8 cellular contexts compared by ENCODE assay signal in the genomic region with DNA sequence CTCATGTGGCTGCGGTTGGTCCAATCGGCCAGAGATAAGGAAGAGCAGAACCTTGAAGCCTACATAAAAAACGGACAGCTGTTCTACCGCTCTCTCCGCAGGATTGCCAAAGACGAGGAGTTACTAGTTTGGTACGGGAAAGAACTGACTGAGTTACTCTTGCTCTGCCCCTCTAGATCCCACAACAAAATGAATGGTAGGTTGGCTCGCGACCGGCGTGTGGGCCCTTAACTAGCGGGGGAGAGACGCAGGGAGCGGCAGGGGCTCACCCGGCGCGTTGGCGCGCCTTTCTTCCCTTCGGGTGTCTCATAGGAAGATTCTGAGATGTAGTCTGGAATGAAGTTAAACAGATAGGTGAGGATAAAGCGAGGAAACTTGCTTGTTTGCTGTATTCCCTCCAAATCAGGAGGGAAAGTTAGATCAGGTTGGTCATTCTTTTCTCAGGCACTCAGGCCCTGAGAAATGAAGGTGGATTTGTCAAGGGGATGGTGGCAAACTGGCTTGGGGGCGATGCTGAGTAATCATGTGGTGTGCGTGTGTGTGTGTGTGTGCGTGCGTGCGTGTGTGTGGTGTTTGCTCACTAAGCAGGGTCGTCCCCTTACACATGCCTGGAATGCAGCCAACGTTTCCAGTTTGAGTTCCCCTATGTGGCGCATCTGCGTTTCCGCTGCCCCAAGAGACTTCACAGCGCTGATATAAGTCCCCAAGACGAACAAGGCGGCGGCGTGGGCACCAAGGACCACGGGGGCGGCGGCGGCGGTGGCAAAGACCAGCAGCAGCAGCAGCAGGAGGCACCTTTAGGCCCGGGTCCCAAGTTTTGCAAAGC. TPM values are rescaled to one million over a fixed set of nuclear protein-coding genes. Genes with fewer than 3 reads are reported as not detected.
A peak's percentile ranks its signal among the peaks of the same experiment; 100 is the strongest.
DNase-seq lines count a peak whose midpoint lies in the region; ATAC-seq, FAIRE-seq and TF ChIP-seq lines count a peak whose summit lies in the region.

No MANE protein-coding gene starts in this region.

- FAIRE-seq in H1 (lab: Jason Lieb, UNC) = no peak

- H2BK5ac ChIP-seq in H1 (ENCODE audit: low read depth, low read length) = no peak overlapping the region

- H2BK20ac ChIP-seq in H1 (ENCODE audit: low read length) = no peak overlapping the region

- POLR2A ChIA-PET in A673 (lab: Charles Lee; ENCODE audit: low non-redundant PET) = no interaction called here
- POLR2A ChIA-PET in H1 (lab: Charles Lee; ENCODE audit: partially characterized antibody) = interaction anchor here (1.5 to 2.9 kb wide), 2 partner anchors 11 to 16 kb away, joined by 5 to 8 read pairs; no protein-coding TSS in a partner anchor

- DNase-seq in A673 (ENCODE audit: low spot score) = peak; percentile 26
- peak; percentile 50 to 63 for DNase-seq in activated CD4-positive, alpha-beta T cell treated with anti-CD3 and anti-CD28 coated beads, Interleukin-2, amount 50 U/mL, for 24 hours (ENCODE audit: low read depth in 1 of 2, low spot score in 1 of 2)
- peak in 1 of 2 experiments; percentile 54 for DNase-seq in H1 (ENCODE audit: low read depth in 1 of 2, low spot score in 2 of 2)
- no peak for DNase-seq in natural killer cell
- DNase-seq in thoracic aorta (ENCODE audit: low spot score) = no peak
- no peak for DNase-seq in NCI-H1930 (lab: John Stamatoyannopoulos, UW)

- intact Hi-C loops in A673 (cut with micrococcal nuclease; ENCODE audit: unreplicated experiment) (no loop called here), natural killer cell (cut with micrococcal nuclease) (loop anchor here (2.0 kb wide), 1 partner anchor 17 kb away; no protein-coding TSS in a partner anchor)

- H4K91ac ChIP-seq in H1 (replicated peaks; ENCODE audit: insufficient read length, low read length) = no peak overlapping the region

- H3K9me3 Mint-ChIP-seq in natural killer cell = no peaks in the 10 kb centered on the region

- peak overlapping the region; percentile 83 for H3K4me3 Mint-ChIP-seq in natural killer cell

- no peak overlapping the region for H3K27ac ChIP-seq in A673 (ENCODE audit: low read depth, low read length, poor library complexity, severe bottlenecking)
- H3K27ac ChIP-seq in HUES64 (ENCODE audit: low read depth, low read length) = no peak overlapping the region
- no peak overlapping the region for H3K27ac ChIP-seq in H1 (ENCODE audit: low read depth, low read length)
- H3K27ac ChIP-seq in thoracic aorta = no peak overlapping the region

- H3K79me1 ChIP-seq in H1 (ENCODE audit: low read depth, low read length) = no peaks in the 10 kb centered on the region

- no peak overlapping the region for H2BK120ac ChIP-seq in H1 (replicated peaks; ENCODE audit: low read depth, low read length)

- no peak for TF ChIP-seq CTCF in A673 (conservative IDR thresholded peaks at IDR 0.05; ENCODE audit: low read depth, low read length)
- TF ChIP-seq CTCF in H1 (IDR thresholded peaks at IDR 0.05; ENCODE audit: control extremely low read depth in 1 of 3, insufficient read depth in 1 of 3, low read depth in 1 of 3, low read length in 3 of 3) = no peak
- TF ChIP-seq CTCF in natural killer cell (IDR thresholded peaks at IDR 0.05) = no peak
- TF ChIP-seq CTCF in thoracic aorta (IDR thresholded peaks at IDR 0.05) = no peak

- no peak overlapping the region for H3K18ac ChIP-seq in H1 (ENCODE audit: extremely low read depth, low read length)

- H3K56ac ChIP-seq in H1 (replicated peaks; ENCODE audit: insufficient read length, low read depth, low read length) = no peak overlapping the region

- H3K36me3 Mint-ChIP-seq in natural killer cell = no peaks in the 10 kb centered on the region

- peak overlapping the region; percentile 75; the same call in 1 of the 2 replicates for H2BK15ac ChIP-seq in H1 (ENCODE audit: low read length)

- ATAC-seq in GM19372 (IDR thresholded peaks at IDR 0.05; ENCODE audit: low read depth, unreplicated experiment) = peak; percentile 3
- peak; percentile 24 to 34 (median 28) for ATAC-seq in natural killer cell
- no peak for ATAC-seq in thoracic aorta (ENCODE audit: insufficient number of reproducible peaks, low FRiP score, low read depth)

- H3K9ac ChIP-seq in HUES64 (ENCODE audit: low read depth, low read length) = no peak overlapping the region
- no peak overlapping the region for H3K9ac ChIP-seq in H1 (replicated peaks in 1 of 4; ENCODE audit: extremely low read depth in 1 of 4, low read depth in 3 of 4, low read length in 3 of 4)

- no peaks in the 10 kb centered on the region for H3K36me3 ChIP-seq in A673 (ENCODE audit: insufficient read depth, low read length, poor library complexity, severe bottlenecking)
- no peaks in the 10 kb centered on the region for H3K36me3 ChIP-seq in HUES64 (ENCODE audit: insufficient read depth, low read length)
- peaks cover 0 to 6% (median 0%) of the 10 kb centered on the region in 4 experiments; a peak in 1 of 8 replicates for H3K36me3 ChIP-seq in H1 (ENCODE audit: control insufficient read depth in 2 of 4, insufficient read depth in 4 of 4, low read length in 3 of 4)
- H3K36me3 ChIP-seq in thoracic aorta = no peaks in the 10 kb centered on the region

- no peak overlapping the region for H2AK5ac ChIP-seq in H1 (ENCODE audit: low read depth, low read length)

- no peaks in the 10 kb centered on the region; the same call in 1 of the 2 replicates for H3K23me2 ChIP-seq in H1 (ENCODE audit: low read depth, low read length)

- no peak overlapping the region for H3K14ac ChIP-seq in H1 (ENCODE audit: insufficient read length)

- no peak overlapping the region for H4K5ac ChIP-seq in H1 (ENCODE audit: insufficient read length, low read depth, low read length)

- H4K20me1 ChIP-seq in H1 (replicated peaks in 1 of 2; ENCODE audit: control insufficient read depth in 1 of 2, insufficient read depth in 2 of 2, low read length in 2 of 2) = peaks cover 23 to 35% of the 10 kb centered on the region in 2 experiments

- 3% methylated on average over 42 of the region's 42 CpGs for WGBS in HUES64
- WGBS in H1 (ENCODE audit: extremely low coverage in 1 of 2, insufficient coverage in 1 of 2, insufficient read length in 1 of 2, insufficient replicate concordance in 2 of 2, low coverage in 1 of 2, low lambda C conversion rate in 2 of 2, missing lambda C conversion rate in 1 of 2), 2 experiments = 4% methylated on average over 32 of the region's 42 CpGs; no CpG with 5 or more reads in 1 of the 2 experiments

- H3K4me3 ChIP-seq in A673 (ENCODE audit: low read depth, low read length, poor library complexity, severe bottlenecking) (peak overlapping the region; percentile 38), HUES64 (ENCODE audit: low read length) (peak overlapping the region; percentile 40), H1 (ENCODE audit: extremely low read depth in 1 of 4, insufficient read depth in 2 of 4, low read depth in 3 of 4, low read length in 4 of 4) (peak overlapping the region; percentile 4 to 55 (median 18); a peak in 5 of 8 replicates), thoracic aorta (peak overlapping the region; percentile 81)

- CTCF ChIA-PET in A673 (lab: Charles Lee) = interaction anchor here (0.7 kb wide), 1 partner anchor 1270 kb away, joined by 9 read pairs; the partner anchor contains the start of gene RASGEF1B
- CTCF ChIA-PET in H1 (lab: Charles Lee; ENCODE audit: partially characterized antibody) = interaction anchor here (0.7 to 9.2 kb wide), 12 partner anchors 8 to 1264 kb away, joined by 3 to 170 read pairs (median 6); partner anchors contain the start of genes CFAP299 and FGF5

- peaks cover 25 to 37% of the 10 kb centered on the region in 2 donors for H3K27me3 Mint-ChIP-seq in natural killer cell (ENCODE audit: low read depth in 2 of 2)

- no peak overlapping the region for H3K4ac ChIP-seq in H1 (replicated peaks; ENCODE audit: insufficient read length, low read depth, low read length)

- H2BK12ac ChIP-seq in H1 (ENCODE audit: low read depth, low read length) = peak overlapping the region; percentile 60

- no peak for TF ChIP-seq RAD21 in H1 (IDR thresholded peaks at IDR 0.05 in 1 of 2, conservative IDR thresholded peaks at IDR 0.05 in 1 of 2; ENCODE audit: low read depth in 2 of 2, low read length in 2 of 2)

- H3K4me2 ChIP-seq in H1 (ENCODE audit: insufficient read depth in 1 of 2, low read depth in 2 of 2, low read length in 2 of 2) = peak overlapping the region; percentile 59 to 68

- no TSS peak for BruUV-seq in A673 (replicated peaks; lab: Mats Ljungman, UMichigan)

- H3K27me3 ChIP-seq in A673 (replicated peaks; ENCODE audit: insufficient read depth, low read depth, low read length, poor library complexity) (peaks cover 22% of the 10 kb centered on the region), HUES64 (ENCODE audit: insufficient read depth, low read length) (peaks cover 100% of the 10 kb centered on the region), H1 (replicated peaks in 1 of 4; ENCODE audit: control insufficient read depth in 3 of 4, extremely low read depth in 1 of 4, insufficient read depth in 3 of 4, low read length in 3 of 4) (peaks cover 86 to 100% (median 93%) of the 10 kb centered on the region in 4 experiments), thoracic aorta (replicated peaks; ENCODE audit: insufficient read depth) (peaks cover 13% of the 10 kb centered on the region)

- no peak for TF ChIP-seq EP300 in H1 (IDR thresholded peaks at IDR 0.05; ENCODE audit: borderline replicate concordance in 1 of 2, low read depth in 2 of 2, low read length in 2 of 2)

- no peak overlapping the region for H4K8ac ChIP-seq in H1 (ENCODE audit: extremely low read depth, insufficient read depth, low read length)

- H2AFZ ChIP-seq in H1 (ENCODE audit: low read length) = no peak overlapping the region

- peak overlapping the region; percentile 66 to 71 for H3K27ac Mint-ChIP-seq in natural killer cell

- H3K4me1 Mint-ChIP-seq in natural killer cell = peaks cover 17 to 32% of the 10 kb centered on the region in 2 donors

- H3K4me1 ChIP-seq in A673 (ENCODE audit: insufficient read depth, low read length, poor library complexity, severe bottlenecking) (no peaks in the 10 kb centered on the region), HUES64 (ENCODE audit: insufficient read depth, low read length) (peaks cover 17% of the 10 kb centered on the region), H1 (replicated peaks in 1 of 4; ENCODE audit: control insufficient read depth in 3 of 4, insufficient read depth in 4 of 4, low read length in 3 of 4) (peaks cover 4 to 13% (median 9%) of the 10 kb centered on the region in 4 experiments), thoracic aorta (ENCODE audit: control insufficient read depth in 1 of 2, low read depth in 2 of 2) (peaks cover 15 to 30% of the 10 kb centered on the region in 2 donors)

- H3K9me3 ChIP-seq in A673 (ENCODE audit: low read depth, low read length, poor library complexity, severe bottlenecking) (no peaks in the 10 kb centered on the region), HUES64 (ENCODE audit: insufficient read depth, low read depth, low read length) (no peaks in the 10 kb centered on the region), H1 (ENCODE audit: insufficient read depth in 2 of 2, low read depth in 1 of 2, low read length in 1 of 2) (no peaks in the 10 kb centered on the region), thoracic aorta (no peaks in the 10 kb centered on the region)

- no peak for TF ChIP-seq POLR2A in H1 (IDR thresholded peaks at IDR 0.05; ENCODE audit: control extremely low read depth in 1 of 2, low read depth in 2 of 2, low read length in 2 of 2)

- H3K79me2 ChIP-seq in H1 (ENCODE audit: control insufficient read depth in 1 of 2, insufficient read depth in 2 of 2, low read length in 2 of 2) = no peaks in the 10 kb centered on the region

- no peak overlapping the region for H3K23ac ChIP-seq in H1 (ENCODE audit: insufficient read length)

RNA-seq across cellular contexts. Expression of gene PRDM8, which starts 4.2 kb away (rescaled TPM):
- total RNA-seq in A673 (2021) = 0.09 TPM in 1 of 2 replicates, not detected in the other
- polyA plus RNA-seq in HUES64 (2013, experiment 1 of 2) = 0.35 TPM
- polyA plus RNA-seq in HUES64 (2013, experiment 2 of 2) = 0.06 TPM
- 0.10 TPM in 1 of 2 replicates, not detected in the other for total RNA-seq in H1 (2021; fragmentation: NEBNext Ultra II Directional; extraction: Animal tissue kit (Norgen Biotek cat#: 25700))
- 0.03 TPM in 1 of 2 replicates, not detected in the other for polyA plus RNA-seq in H1 (2011; rRNA removed)
- 0.03 TPM for polyA plus RNA-seq in H1 (2011; cell fraction: cytosol; rRNA removed)
- 0.13 TPM for polyA plus RNA-seq in H1 (2011; cell fraction: nucleus; rRNA removed)
- not detected in 4 replicates for polyA plus RNA-seq in H1 (2012, experiment 1 of 2)
- not detected for polyA plus RNA-seq in H1 (2012, experiment 2 of 2)
- polyA plus RNA-seq in H1 (2013, experiment 1 of 2) = 0.08 TPM
- polyA plus RNA-seq in H1 (2013, experiment 2 of 2) = 0.07 TPM
- not detected in 2 replicates for polyA minus RNA-seq in H1 (2011; rRNA and poly(A)+ RNA removed)
- polyA minus RNA-seq in H1 (2011; cell fraction: cytosol; rRNA and poly(A)+ RNA removed) = not detected
- not detected for polyA minus RNA-seq in H1 (2011; cell fraction: nucleus; rRNA and poly(A)+ RNA removed)
- 1 to 10 TPM; 5.8 to 6.2 (median 6.0) TPM for total RNA-seq in natural killer cell
- 1 to 10 TPM; 2.7 to 3.7 TPM for total RNA-seq in thoracic aorta

Comparison
In these comparisons a context has a peak if more than half of its experiments do, and no peak if none do; other contexts are left out.
1. DNase-seq: peak in A673 (single experiment) and activated CD4-positive, alpha-beta T cell treated with anti-CD3 and anti-CD28 coated beads, Interleukin-2, amount 50 U/mL, for 24 hours (2 of 2); none in natural killer cell (single experiment), thoracic aorta (single experiment) and NCI-H1930 (0 of 2).
2. H3K4me3 ChIP-seq: peak in every context shown above with its lines; median percentile 81 in thoracic aorta; 40 in HUES64; 38 in A673; 18 in H1.